21 cellular contexts compared by ENCODE assay signal in genomic region chr2:66601624-66602023, GRCh38.
A peak's percentile ranks its signal among the peaks of the same experiment; 100 is the strongest.
DNase-seq lines count a peak whose midpoint lies in the region; ATAC-seq, FAIRE-seq and TF ChIP-seq lines count a peak whose summit lies in the region.
"Had no signal": no experiment of that assay in that cellular context is flagged by ENCODE, and none has a peak within 500 bp of the region (broad histone marks: within the 10 kb centered on the region; RNA-seq: fewer than 3 reads in every experiment).

No MANE protein-coding gene starts in this region.

- no peak overlapping the region for H3K27ac ChIP-seq in A673 (ENCODE audit: low read depth, low read length, poor library complexity, severe bottlenecking)
- H3K27ac ChIP-seq in stomach: no peak overlapping the region
- H3K27ac ChIP-seq in H9 (ENCODE audit: insufficient read length, low read depth, low read length): no peak overlapping the region
- H3K27ac ChIP-seq: C4-2B, GM23248, HL-60 had no signal

- H3K9me3 ChIP-seq in A673 (ENCODE audit: low read depth, low read length, poor library complexity, severe bottlenecking) (peaks cover 2% of the 10 kb centered on the region), stomach (no peaks in the 10 kb centered on the region), H9 (ENCODE audit: control insufficient read depth, low read depth, low read length) (no peaks in the 10 kb centered on the region)
- H3K9me3 ChIP-seq: BE2C had no signal

- H3K23ac ChIP-seq in H9 (ENCODE audit: insufficient read length, low read depth, low read length): no peak overlapping the region

- H3K9me3 Mint-ChIP-seq in H9: peaks cover 9 to 21% of the 10 kb centered on the region in 2 experiments
- H3K9me3 Mint-ChIP-seq: CD8-positive, alpha-beta T cell had no signal

- POLR2A ChIA-PET in A673 (lab: Charles Lee; ENCODE audit: low non-redundant PET): no interaction called here
- POLR2A ChIA-PET in HEK293T (lab: Yijun Ruan, JAX): no interaction called here

- H3K56ac ChIP-seq in H9 (ENCODE audit: insufficient read length, low read depth, low read length): no peak overlapping the region

- no peak overlapping the region for H3K4me2 ChIP-seq in H9 (ENCODE audit: insufficient read depth, insufficient read length, low read length)

- DNase-seq in A673 (ENCODE audit: low spot score) (peak; percentile 21), HEK293T (ENCODE audit: extremely low spot score) (no peak), bronchial epithelial cell (ENCODE audit: low read depth) (peak; percentile 73), fibroblast of villous mesenchyme (ENCODE audit: low read depth) (peak; percentile 94), midbrain (lab: John Stamatoyannopoulos, UW) (no peak), stomach (no peak), H9 (no peak)
- DNase-seq: BE2C; CD8-positive, alpha-beta T cell; COR-L47; DMS153; DMS79 treated with DMSO at 0.1 percent for 48 hours; EL; GM23248; H7 had no signal

- no peaks in the 10 kb centered on the region for H3K79me2 ChIP-seq in H9 (ENCODE audit: insufficient read depth, low read length)

- intact Hi-C loops in A673 (cut with micrococcal nuclease; ENCODE audit: unreplicated experiment) (no loop called here), stomach (cut with DNase I; ENCODE audit: low total_unique reads) (no loop called here)

- TF ChIP-seq CTCF in A673 (conservative IDR thresholded peaks at IDR 0.05; ENCODE audit: low read depth, low read length) (no peak), bronchial epithelial cell (IDR thresholded peaks at IDR 0.05; ENCODE audit: insufficient read depth, low read length, severe bottlenecking) (no peak), fibroblast of villous mesenchyme (IDR thresholded peaks at IDR 0.05; ENCODE audit: insufficient read depth, low read depth, low read length) (no peak), stomach (IDR thresholded peaks at IDR 0.05) (no peak), H9 (conservative IDR thresholded peaks at IDR 0.05) (no peak)

- H3K36me3 Mint-ChIP-seq in H9 (ENCODE audit: insufficient read depth in 1 of 3, low read depth in 3 of 3): peaks cover 0 to 11% (median 1%) of the 10 kb centered on the region in 3 experiments; a peak in 4 of 7 replicates
- H3K36me3 Mint-ChIP-seq: CD8-positive, alpha-beta T cell had no signal

- no peak overlapping the region for H2BK5ac ChIP-seq in H9 (ENCODE audit: insufficient read length, low read length)

- no TSS peak for BruUV-seq in A673 (replicated peaks; lab: Mats Ljungman, UMichigan)

- no peak overlapping the region for H2BK15ac ChIP-seq in H9 (ENCODE audit: low read depth, low read length)

- H4K8ac ChIP-seq in H9 (replicated peaks; ENCODE audit: insufficient read length, low read depth, low read length): no peak overlapping the region

- no peak overlapping the region for H2BK20ac ChIP-seq in H9 (ENCODE audit: low read depth, low read length, poor library complexity, severe bottlenecking)

- H3K23me2 ChIP-seq in H9 (ENCODE audit: insufficient read length, low read depth, low read length, poor library complexity, severe bottlenecking): no peaks in the 10 kb centered on the region

- ATAC-seq in HG02798 (IDR thresholded peaks at IDR 0.05; ENCODE audit: poor library complexity, unreplicated experiment): no peak
- ATAC-seq: CD8-positive, alpha-beta T cell; K562 had no signal

- H3K9ac ChIP-seq in H9 (ENCODE audit: extremely low read depth, insufficient read length, low read length): no peak overlapping the region
- H3K9ac ChIP-seq: GM23248 had no signal

- H4K91ac ChIP-seq in H9 (ENCODE audit: insufficient read length, low read depth, low read length): no peak overlapping the region

- H3K27me3 ChIP-seq in A673 (replicated peaks; ENCODE audit: insufficient read depth, low read depth, low read length, poor library complexity): no peaks in the 10 kb centered on the region
- no peaks in the 10 kb centered on the region for H3K27me3 ChIP-seq in bronchial epithelial cell (ENCODE audit: control insufficient read depth, insufficient read depth, low read length)
- H3K27me3 ChIP-seq in stomach: no peaks in the 10 kb centered on the region
- no peaks in the 10 kb centered on the region for H3K27me3 ChIP-seq in H9 (ENCODE audit: insufficient read depth, low read length)
- H3K27me3 ChIP-seq: BE2C had no signal

- no peak for TF ChIP-seq POLR2A in stomach (IDR thresholded peaks at IDR 0.05)

- no peak for FAIRE-seq in bronchial epithelial cell (lab: Jason Lieb, UNC)
- FAIRE-seq: G401.6, GM18507, K562 had no signal

- no peak overlapping the region for H3K4me3 ChIP-seq in A673 (ENCODE audit: low read depth, low read length, poor library complexity, severe bottlenecking)
- H3K4me3 ChIP-seq in bronchial epithelial cell (ENCODE audit: low read depth, low read length): no peak overlapping the region
- H3K4me3 ChIP-seq in fibroblast of villous mesenchyme (ENCODE audit: low read depth, low read length): no peak overlapping the region
- H3K4me3 ChIP-seq in stomach: no peak overlapping the region
- H3K4me3 ChIP-seq: GM23248, K562 had no signal

- no peaks in the 10 kb centered on the region for H3K36me3 ChIP-seq in A673 (ENCODE audit: insufficient read depth, low read length, poor library complexity, severe bottlenecking)
- H3K36me3 ChIP-seq in bronchial epithelial cell (ENCODE audit: control insufficient read depth, insufficient read depth, low read length): no peaks in the 10 kb centered on the region
- H3K36me3 ChIP-seq in stomach: no peaks in the 10 kb centered on the region
- H3K36me3 ChIP-seq: BE2C had no signal

- H2BK120ac ChIP-seq in H9 (ENCODE audit: low read depth, low read length, poor library complexity, severe bottlenecking): no peak overlapping the region

- no peak overlapping the region for H3K4me3 Mint-ChIP-seq in H9
- H3K4me3 Mint-ChIP-seq: CD8-positive, alpha-beta T cell had no signal

- 50 to 67% (median 65%) methylated on average over 4 of the region's 4 CpGs for WGBS in stomach, 5 donors
- WGBS in H9 (ENCODE audit: extremely low coverage, insufficient read length, low lambda C conversion rate): no CpG with 5 or more reads among the region's 4 CpGs

- no peak overlapping the region for H2AK5ac ChIP-seq in H9 (ENCODE audit: insufficient read length, low read length)

- no peak overlapping the region for H3T11ph ChIP-seq in H9 (ENCODE audit: low read length)

- no peak for TF ChIP-seq EP300 in stomach (IDR thresholded peaks at IDR 0.05)

- H3K14ac ChIP-seq in H9 (ENCODE audit: insufficient read depth, low read length): no peak overlapping the region

- H3K79me1 ChIP-seq in H9 (ENCODE audit: insufficient read depth, low read depth, low read length, poor library complexity, severe bottlenecking): no peaks in the 10 kb centered on the region

- H3K27me3 Mint-ChIP-seq in H9 (ENCODE audit: low read depth): peaks cover 11% of the 10 kb centered on the region

- H2BK12ac ChIP-seq in H9 (ENCODE audit: insufficient read length, low read depth, low read length): no peak overlapping the region

- no peak overlapping the region for H3K27ac Mint-ChIP-seq in H9
- H3K27ac Mint-ChIP-seq: CD8-positive, alpha-beta T cell had no signal

- no peaks in the 10 kb centered on the region for H4K20me1 ChIP-seq in H9 (ENCODE audit: control insufficient read depth, insufficient read depth, insufficient read length)

- no peak overlapping the region for H2AFZ ChIP-seq in H9 (ENCODE audit: low read length)
- H2AFZ ChIP-seq: GM23248 had no signal

- no peak overlapping the region for H3K4ac ChIP-seq in H9 (ENCODE audit: low read depth, low read length)

- H3K4me1 ChIP-seq in A673 (ENCODE audit: insufficient read depth, low read length, poor library complexity, severe bottlenecking) (peaks cover 44% of the 10 kb centered on the region), stomach (peaks cover 0 to under 1% (median 0%) of the 10 kb centered on the region in 4 donors), H9 (ENCODE audit: insufficient read depth, low read length) (no peaks in the 10 kb centered on the region)
- H3K4me1 ChIP-seq: BE2C had no signal

- H3K18ac ChIP-seq in H9 (ENCODE audit: insufficient read length, low read depth, low read length): no peak overlapping the region

- H3K4me1 Mint-ChIP-seq in H9: peaks cover 4% of the 10 kb centered on the region in 2 experiments

- CTCF ChIA-PET in A673 (lab: Charles Lee): no interaction called here
- CTCF ChIA-PET in HEK293T (lab: Yijun Ruan, JAX): no interaction called here

- H4K5ac ChIP-seq in H9 (ENCODE audit: insufficient read length, low read depth, low read length): no peak overlapping the region

TF ChIP-seq in HEK293T, 16 proteins besides CTCF, POLR2A, EP300 and RAD21:
- TF ChIP-seq NFRKB (IDR thresholded peaks at IDR 0.05) (no peak), PKNOX1 (IDR thresholded peaks at IDR 0.05) (0 out of 2 replicates have a peak, but pooled peaks have one; percentile 13)

Comparison
In these comparisons a context has a peak if more than half of its experiments do, and no peak if none do; other contexts are left out.
1. DNase-seq: peak in A673 (single experiment), bronchial epithelial cell (single experiment) and fibroblast of villous mesenchyme (single experiment); none in HEK293T (single experiment), midbrain (single experiment), stomach (single experiment) and H9 (single experiment).